ENCODE assay signal across 30 cellular contexts in genomic region chrX:31063114-31063513, GRCh38. TPM values are rescaled to one million over a fixed set of nuclear protein-coding genes. Genes with fewer than 3 reads are reported as not detected.
"Had no signal": no experiment of that assay in that cellular context is flagged by ENCODE, and none has a peak within 500 bp of the region (broad histone marks: within the 10 kb centered on the region; RNA-seq: fewer than 3 reads in every experiment).

No MANE protein-coding gene starts in this region.

- H3K4me3 ChIP-seq: coronary artery, hepatocyte, left ventricle myocardium inferior, lower lobe of right lung, ovary, right atrium auricular region, sigmoid colon, skin epidermis, testis, tibial nerve, upper lobe of right lung had no signal

- DNase-seq: effector CD4-positive, alpha-beta T cell; endodermal cell; erythroblast; foreskin melanocyte; head of caudate nucleus; kidney; left cardiac atrium; left ventricle myocardium inferior; lower lobe of right lung; natural killer cell; ovary; sigmoid colon; stimulated activated CD4-positive, alpha-beta T cell treated with anti-CD3 and anti-CD28 coated beads, Interleukin-2, amount 100 ng/mL, for 48 hours; testis; upper lobe of right lung had no signal

- H3K4me1 Mint-ChIP-seq: memory B cell, mesothelial cell of epicardium, natural killer cell, neural crest cell had no signal

- H3K9me3 Mint-ChIP-seq: memory B cell; natural killer cell; stimulated activated naive CD8-positive, alpha-beta T cell treated with anti-CD3 and anti-CD28 coated beads, Interleukin-15, Interleukin-2, amounts not matched to agents 100 ng/mL and 50 ng/mL, for 24 hours had no signal

- H3K36me3 Mint-ChIP-seq: memory B cell, mesothelial cell of epicardium, natural killer cell had no signal

- H3K27me3 Mint-ChIP-seq: memory B cell; stimulated activated naive CD8-positive, alpha-beta T cell treated with anti-CD3 and anti-CD28 coated beads, Interleukin-15, Interleukin-2, amounts not matched to agents 100 ng/mL and 50 ng/mL, for 24 hours had no signal

- H3K4me3 Mint-ChIP-seq: endodermal cell; memory B cell; mesothelial cell of epicardium; natural killer cell; neural crest cell; stimulated activated naive CD8-positive, alpha-beta T cell treated with anti-CD3 and anti-CD28 coated beads, Interleukin-15, Interleukin-2, amounts not matched to agents 100 ng/mL and 50 ng/mL, for 24 hours had no signal

- ATAC-seq: left cardiac atrium, lower lobe of right lung, natural killer cell, upper lobe of right lung had no signal

- H3K27ac Mint-ChIP-seq: endodermal cell; memory B cell; mesothelial cell of epicardium; natural killer cell; stimulated activated naive CD8-positive, alpha-beta T cell treated with anti-CD3 and anti-CD28 coated beads, Interleukin-15, Interleukin-2, amounts not matched to agents 100 ng/mL and 50 ng/mL, for 24 hours had no signal

RNA-seq across cellular contexts. Expression of gene FTHL17, which starts 8.7 kb away (rescaled TPM):
- total RNA-seq: dermis microvascular lymphatic vessel endothelial cell, endodermal cell, endothelial cell of umbilical vein, hepatocyte, kidney, left cardiac atrium, left ventricle myocardium inferior, lower lobe of right lung, mesothelial cell of epicardium, mucosa of gallbladder, myocyte, natural killer cell, neural crest cell, ovary, posterior vena cava, right atrium auricular region, sigmoid colon, subcutaneous adipose tissue, tibial nerve, upper lobe of right lung had no signal
